In the genomic region with DNA sequence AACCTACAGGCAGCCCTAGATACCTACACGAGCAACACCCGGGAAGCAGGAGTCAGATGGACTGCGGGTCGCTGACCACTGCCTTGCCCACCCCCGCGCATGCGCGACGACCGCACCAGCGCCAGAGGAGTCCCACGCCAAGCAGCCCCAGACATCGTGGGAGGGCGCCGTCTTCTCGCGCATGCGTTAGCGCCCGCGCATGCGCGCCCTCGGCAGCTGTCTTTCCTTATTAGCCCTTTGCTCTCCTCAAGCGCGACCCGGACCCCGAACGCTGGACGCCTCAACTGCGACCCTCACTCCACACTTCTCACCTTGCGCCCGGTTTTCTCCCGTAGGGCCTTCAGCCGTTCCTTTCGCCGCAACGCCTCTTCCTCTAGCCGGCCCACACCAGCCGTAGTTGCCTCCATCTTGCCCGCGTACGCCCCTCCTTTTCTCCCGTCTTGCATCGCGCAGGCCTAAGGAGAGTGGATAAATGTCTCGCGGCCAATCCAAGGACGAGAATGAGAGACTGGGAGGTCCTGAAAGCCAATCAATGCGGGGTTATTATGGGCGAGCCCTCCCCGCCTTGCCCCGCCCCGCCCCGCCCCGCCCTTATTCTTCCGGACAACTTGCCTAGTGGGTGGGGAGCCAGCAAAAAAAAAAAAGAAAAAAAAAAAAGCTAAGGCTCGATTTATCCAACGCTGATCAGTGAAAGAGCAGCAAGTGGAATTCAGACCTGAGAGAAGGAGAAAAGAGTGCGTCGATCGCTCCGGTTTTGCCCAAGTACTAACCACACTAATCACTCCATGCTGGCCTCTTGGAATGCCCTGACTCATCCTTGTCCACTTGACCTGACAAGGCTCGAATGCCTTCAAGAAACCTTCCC, we compare ENCODE assay signal across 8 cellular contexts. TPM values are rescaled to one million over a fixed set of nuclear protein-coding genes. Genes with fewer than 3 reads are reported as not detected.
DNase-seq lines count a peak whose midpoint lies in the region; ATAC-seq and TF ChIP-seq lines count a peak whose summit lies in the region.

Gene CCDC12, minus strand, starts transcription at position 420 of the 865 bp plus-strand sequence. Its CDS starts 13 bp downstream, at position 407.

- H3K27me3 ChIP-seq in BLaER1 treated with 17β-estradiol and CSF1 and Interleukin-3, amounts not matched to agents 10 nM and 100 nM: no peaks in the 10 kb centered on the region
- no peaks in the 10 kb centered on the region for H3K27me3 ChIP-seq in dorsolateral prefrontal cortex
- H3K27me3 ChIP-seq in liver (ENCODE audit: control insufficient read depth in 4 of 4, insufficient read depth in 4 of 4, low read length in 3 of 4): no peaks in the 10 kb centered on the region

- WGBS in liver: under 1% methylated on average over 64 of the region's 64 CpGs

- DNase-seq in NCI-H774 (lab: John Stamatoyannopoulos, UW): peak; percentile 77
- peak; percentile 89 to 93 for DNase-seq in activated CD4-positive, alpha-beta T cell treated with anti-CD3 and anti-CD28 coated beads, Interleukin-2, amount 50 U/mL, for 48 hours
- DNase-seq in dorsolateral prefrontal cortex: peak; percentile 93 to 99 (median 97)
- peak; percentile 96 for DNase-seq in stimulated activated CD4-positive, alpha-beta T cell treated with anti-CD3 and anti-CD28 coated beads, Interleukin-4, amount 100 ng/mL, for 24 hours

- peak within 1 kb of the TSS; percentile 75 to 91 (median 82) for H3K4me3 ChIP-seq in BLaER1 treated with 17β-estradiol and CSF1 and Interleukin-3, amounts not matched to agents 10 nM and 100 nM
- H3K4me3 ChIP-seq in dorsolateral prefrontal cortex (peak within 1 kb of the TSS; percentile 54 to 98 (median 86)), liver (ENCODE audit: low read depth in 1 of 3, low read length in 3 of 3) (peak within 1 kb of the TSS; percentile 70 to 92 (median 89))

- peaks cover 0 to 20% (median 8%) of the 10 kb centered on the region in 11 experiments; a peak in 13 of 22 replicates for H3K36me3 ChIP-seq in BLaER1 treated with 17β-estradiol and CSF1 and Interleukin-3, amounts not matched to agents 10 nM and 100 nM
- H3K36me3 ChIP-seq in liver (ENCODE audit: control insufficient read depth in 4 of 4, insufficient read depth in 3 of 4, low read depth in 1 of 4, low read length in 3 of 4): peaks cover 0 to 4% (median 1%) of the 10 kb centered on the region in 4 donors

- peak within 1 kb of the TSS; percentile 87 to 98 (median 96) for H3K9ac ChIP-seq in BLaER1 treated with 17β-estradiol and CSF1 and Interleukin-3, amounts not matched to agents 10 nM and 100 nM
- peak within 1 kb of the TSS; percentile 55 to 87 for H3K9ac ChIP-seq in liver (ENCODE audit: low read depth in 1 of 2, low read length in 2 of 2)

- peak within 1 kb of the TSS; percentile 89 to 99 (median 97) for H3K27ac ChIP-seq in BLaER1 treated with 17β-estradiol and CSF1 and Interleukin-3, amounts not matched to agents 10 nM and 100 nM
- H3K27ac ChIP-seq in dorsolateral prefrontal cortex (peak within 1 kb of the TSS; percentile 77 to 99 (median 95)), liver (ENCODE audit: low read depth in 1 of 2, low read length in 2 of 2) (peak within 1 kb of the TSS; percentile 84 to 89)

- H3K4me2 ChIP-seq in BLaER1 treated with 17β-estradiol and CSF1 and Interleukin-3, amounts not matched to agents 10 nM and 100 nM: peak within 1 kb of the TSS; percentile 92 to 99 (median 95)

- H3K9me3 ChIP-seq in BLaER1 treated with 17β-estradiol and CSF1 and Interleukin-3, amounts not matched to agents 10 nM and 100 nM (replicated peaks in 1 of 11): no peaks in the 10 kb centered on the region
- H3K9me3 ChIP-seq in liver (ENCODE audit: control insufficient read depth in 4 of 4, low read length in 3 of 4): no peaks in the 10 kb centered on the region

- H4K20me1 ChIP-seq in BLaER1 treated with 17β-estradiol and CSF1 and Interleukin-3, amounts not matched to agents 10 nM and 100 nM: peaks cover 37 to 50% (median 46%) of the 10 kb centered on the region in 11 experiments

- intact Hi-C loops in dorsolateral prefrontal cortex (cut with DNase I): loop anchor here (2.0 to 10.0 kb wide), 6 partner anchors 39 to 306 kb away; partner anchors contain the start of genes KIF9 (in 2 of the 2), KLHL18 (in 2 of the 2), SETD2 (in 2 of the 2) and TMIE (in 1 of the 2)

- peak in 17 of 56 donors; percentile 6 to 38 (median 19) for TF ChIP-seq CTCF in dorsolateral prefrontal cortex (IDR thresholded peaks at IDR 0.05 in 54 of 56, conservative IDR thresholded peaks at IDR 0.05 in 2 of 56; ENCODE audit: low read depth in 1 of 56, partially characterized antibody in 56 of 56)
- no peak for TF ChIP-seq CTCF in liver (IDR thresholded peaks at IDR 0.05; ENCODE audit: low read depth, low read length, missing input control)

- peak; percentile 68 for ATAC-seq in GM19372 (IDR thresholded peaks at IDR 0.05; ENCODE audit: low read depth, unreplicated experiment)
- ATAC-seq in HG03558 (IDR thresholded peaks at IDR 0.05; ENCODE audit: extremely low read depth, unreplicated experiment): peak; percentile 39

- peaks cover 75 to 87% (median 84%) of the 10 kb centered on the region in 10 experiments for H3K4me1 ChIP-seq in BLaER1 treated with 17β-estradiol and CSF1 and Interleukin-3, amounts not matched to agents 10 nM and 100 nM
- H3K4me1 ChIP-seq in liver (ENCODE audit: control insufficient read depth in 4 of 4, insufficient read depth in 4 of 4, low read length in 3 of 4): peaks cover 13 to 41% (median 31%) of the 10 kb centered on the region in 4 donors

- TF ChIP-seq RAD21 in liver (IDR thresholded peaks at IDR 0.05): peak in 1 of 2 donors; percentile 26

TF ChIP-seq in liver, 16 proteins besides CTCF, POLR2A, EP300 and RAD21:
- TF ChIP-seq EGR1 (IDR thresholded peaks at IDR 0.05; ENCODE audit: low read depth in 2 of 2): peak in 1 of 2 donors; percentile 67
- no peak for TF ChIP-seq ZBTB33 (IDR thresholded peaks at IDR 0.05)
- no peak for TF ChIP-seq FOXA1 (IDR thresholded peaks at IDR 0.05)
- TF ChIP-seq ATF3 (IDR thresholded peaks at IDR 0.05): no peak
- TF ChIP-seq GABPA (IDR thresholded peaks at IDR 0.05 in 1 of 2, conservative IDR thresholded peaks at IDR 0.05 in 1 of 2): peak in 1 of 2 donors; percentile 30
- TF ChIP-seq YY1 (IDR thresholded peaks at IDR 0.05): peak; percentile 98
- TF ChIP-seq JUND (IDR thresholded peaks at IDR 0.05): no peak
- TF ChIP-seq SP1 (IDR thresholded peaks at IDR 0.05): peak; percentile 51
- TF ChIP-seq MAX (IDR thresholded peaks at IDR 0.05): no peak
- TF ChIP-seq FOXA2 (IDR thresholded peaks at IDR 0.05): no peak
- TF ChIP-seq NR2F2 (IDR thresholded peaks at IDR 0.05): no peak
- TF ChIP-seq REST (IDR thresholded peaks at IDR 0.05): peak; percentile 18
- TF ChIP-seq RXRA (IDR thresholded peaks at IDR 0.05): peak; percentile 24 to 55
- TF ChIP-seq HNF4A (conservative IDR thresholded peaks at IDR 0.05): peak; percentile 16 to 55
- TF ChIP-seq HNF4G (IDR thresholded peaks at IDR 0.05): no peak
- peak; percentile 25 for TF ChIP-seq TAF1 (conservative IDR thresholded peaks at IDR 0.05)
TF ChIP-seq in liver: peak in this region for 8.

RNA-seq across cellular contexts. Expression of gene CCDC12, which starts in this region (rescaled TPM):
- total RNA-seq in dorsolateral prefrontal cortex (10 to 100 TPM; 30.9 to 54.9 (median 40.5) TPM), liver (10 to 100 TPM in 1 of 2 donors, 1 to 10 TPM in 1; 8.5 to 27.9 TPM)
- 10 to 100 TPM; 25.2 to 35.1 TPM for polyA plus RNA-seq in liver

Comparison
In these comparisons a context has a peak if more than half of its experiments do, and no peak if none do; other contexts are left out.
1. Peak in every context shown above with its lines: DNase-seq, ATAC-seq, H3K4me3 ChIP-seq and H3K27ac ChIP-seq.